In genomic region chr1:166302919-166303758, GRCh38 we compare ENCODE assay signal across 1 cellular context.
A peak's percentile ranks its signal among the peaks of the same experiment; 100 is the strongest.
TF ChIP-seq lines count a peak whose summit lies in the region.

No MANE protein-coding gene starts in this region.

TF ChIP-seq in GM12878, 131 proteins besides CTCF, POLR2A, EP300 and RAD21 (continued from another document):
- TF ChIP-seq RELB (IDR thresholded peaks at IDR 0.05; ENCODE audit: low read depth): no peak
- TF ChIP-seq NBN (IDR thresholded peaks at IDR 0.05): no peak
- TF ChIP-seq IKZF2 (IDR thresholded peaks at IDR 0.05): 0 out of 4 replicates have a peak, but pooled peaks have one; percentile 14 to 15
- TF ChIP-seq PML (IDR thresholded peaks at IDR 0.05; ENCODE audit: low read length): no peak
